ENCODE assay signal across 1 cellular context in genomic region chr4:120524237-120524636, GRCh38.
TF ChIP-seq lines count a peak whose summit lies in the region.

No MANE protein-coding gene starts in this region.

TF ChIP-seq in GM23338, 12 proteins besides CTCF, POLR2A, EP300 and RAD21:
- peak; percentile 97 for TF ChIP-seq ZNF462 (CRISPR knock-in tag; IDR thresholded peaks at IDR 0.05)
- TF ChIP-seq ZNF114 (CRISPR knock-in tag; IDR thresholded peaks at IDR 0.05) = no peak
TF ChIP-seq in GM23338: peak in this region for 1.
